ENCODE assay signal across 8 cellular contexts in the genomic region with DNA sequence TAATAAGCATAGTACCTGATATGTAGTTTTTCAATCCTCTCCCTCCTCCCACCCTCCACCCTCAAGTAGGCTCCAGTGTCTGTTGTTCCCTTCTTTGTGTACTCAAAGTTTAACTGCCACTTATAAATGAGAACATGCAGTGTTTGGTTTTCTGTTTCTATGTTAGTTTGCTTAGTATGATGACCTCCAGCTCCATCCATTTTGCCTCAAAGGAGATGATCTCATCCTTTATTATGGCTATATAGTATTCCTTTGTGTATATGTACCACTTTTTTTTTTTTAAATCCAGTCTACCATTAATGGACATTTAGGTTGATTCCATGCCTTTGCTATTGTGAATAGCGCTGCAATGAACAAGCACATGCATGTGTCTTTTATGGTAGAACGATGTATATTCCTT.
"Had no signal": no experiment of that assay in that cellular context is flagged by ENCODE, and none has a peak within 500 bp of the region (broad histone marks: within the 10 kb centered on the region; RNA-seq: fewer than 3 reads in every experiment).

No MANE protein-coding gene starts in this region.

- H3K27ac Mint-ChIP-seq: H9 had no signal

- DNase-seq: GM23248, GOT3, H9, HCEC 1CT, HFFc6, IMR-90, KBM-7 had no signal

- H3K4me3 ChIP-seq: GM23248 had no signal

- H3K4me3 Mint-ChIP-seq: H9, HFFc6 had no signal

- H3K27ac ChIP-seq: GM23248, KMS-11 had no signal
